21 cellular contexts compared by ENCODE assay signal in the genomic region with DNA sequence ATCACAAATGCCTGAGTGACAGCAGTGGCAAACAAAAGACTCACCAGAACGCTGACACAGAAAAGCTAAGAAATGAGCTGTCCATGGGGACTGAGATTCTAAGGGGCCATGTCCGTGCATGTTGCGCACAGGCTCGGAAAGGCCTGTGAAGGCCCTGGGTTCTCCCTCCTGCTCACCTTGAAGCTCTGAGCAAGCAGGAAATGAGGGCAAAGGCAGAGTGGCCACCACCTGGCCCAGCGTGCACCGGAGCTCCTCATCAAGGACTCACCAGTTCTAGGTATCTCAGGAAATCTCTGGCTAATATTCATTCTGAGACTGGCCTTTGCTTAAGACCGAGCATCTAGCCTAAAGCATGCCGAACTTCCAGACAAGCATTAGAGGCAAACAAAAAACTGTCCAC. TPM values are rescaled to one million over a fixed set of nuclear protein-coding genes. Genes with fewer than 3 reads are reported as not detected.
A peak's percentile ranks its signal among the peaks of the same experiment; 100 is the strongest.
DNase-seq lines count a peak whose midpoint lies in the region; ATAC-seq, FAIRE-seq and TF ChIP-seq lines count a peak whose summit lies in the region.
"Had no signal": no experiment of that assay in that cellular context is flagged by ENCODE, and none has a peak within 500 bp of the region (broad histone marks: within the 10 kb centered on the region; RNA-seq: fewer than 3 reads in every experiment).

No MANE protein-coding gene starts in this region.

- H3K36me3 ChIP-seq in cardiac muscle cell: no peaks in the 10 kb centered on the region
- peaks cover 0 to 16% (median 0%) of the 10 kb centered on the region in 9 donors for H3K36me3 ChIP-seq in heart left ventricle
- H3K36me3 ChIP-seq in GM12878 (ENCODE audit: control insufficient read depth in 2 of 2, insufficient read depth in 2 of 2, low read length in 1 of 2): peaks cover 0 to 3% of the 10 kb centered on the region in 2 experiments; a peak in 3 of 4 replicates
- no peaks in the 10 kb centered on the region for H3K36me3 ChIP-seq in mammary epithelial cell (ENCODE audit: insufficient read depth, low read length)

- TF ChIP-seq RAD21 in GM12878 (IDR thresholded peaks at IDR 0.05; ENCODE audit: insufficient read depth, low read depth, low read length): no peak

- no peaks in the 10 kb centered on the region for H3K9me3 Mint-ChIP-seq in neural crest cell

- CTCF ChIA-PET in GM12878 (lab: Yijun Ruan, JAX) (interaction anchor here (1.1 to 2.9 kb wide), 2 partner anchors 29 to 80 kb away, joined by 4 to 14 read pairs; no protein-coding TSS in a partner anchor), mammary epithelial cell (lab: Charles Lee; ENCODE audit: low non-redundant PET) (no interaction called here)

- RAD21 ChIA-PET in GM12878 (lab: Charles Lee; ENCODE audit: unreplicated experiment): interaction anchor here (0.9 to 3.7 kb wide), 3 partner anchors 14 to 80 kb away, joined by 3 to 57 read pairs (median 4); no protein-coding TSS in a partner anchor

- H3K27ac ChIP-seq in cardiac muscle cell (peak overlapping the region; percentile 73), heart left ventricle (no peak overlapping the region), GM12878 (ENCODE audit: control insufficient read depth, insufficient read depth) (no peak overlapping the region), mammary epithelial cell (ENCODE audit: insufficient read depth, low read depth, low read length) (no peak overlapping the region)
- H3K27ac ChIP-seq: 22Rv1 had no signal

- POLR2A ChIA-PET in GM12878 (lab: Charles Lee): interaction anchor here (1.7 kb wide), 1 partner anchor 11 kb away, joined by 4 read pairs; no protein-coding TSS in a partner anchor

- no peak for FAIRE-seq in GM12878 (lab: Jason Lieb, UNC)
- FAIRE-seq in frontal cortex (lab: Jason Lieb, UNC): no peak

- dilution Hi-C loops in mammary epithelial cell (cut with HindIII; ENCODE audit: low sequenced_read_pairs): no loop called here

- peak overlapping the region; percentile 54 for H3K27ac Mint-ChIP-seq in neural crest cell (ENCODE audit: unreplicated experiment)
- H3K27ac Mint-ChIP-seq: B cell had no signal

- no peak overlapping the region for H3K9ac ChIP-seq in GM12878 (ENCODE audit: control insufficient read depth, insufficient read depth, low read length)
- no peak overlapping the region for H3K9ac ChIP-seq in mammary epithelial cell (ENCODE audit: insufficient read depth, low read length)

- SMC1A ChIA-PET in GM12878 (lab: Charles Lee; ENCODE audit: uncharacterized antibody, unreplicated experiment): interaction anchor here (1.1 to 4.5 kb wide), 5 partner anchors 9 to 81 kb away, joined by 4 to 56 read pairs (median 11); no protein-coding TSS in a partner anchor

- peaks cover 17% of the 10 kb centered on the region for H3K36me3 Mint-ChIP-seq in neural crest cell (ENCODE audit: low read depth)

- no peaks in the 10 kb centered on the region for H3K79me2 ChIP-seq in GM12878 (ENCODE audit: control insufficient read depth, insufficient read depth, low read length)
- no peaks in the 10 kb centered on the region for H3K79me2 ChIP-seq in mammary epithelial cell (ENCODE audit: insufficient read depth, low read length)

- TF ChIP-seq CTCF in cardiac muscle cell (IDR thresholded peaks at IDR 0.05; ENCODE audit: low read depth, low read length) (no peak), heart left ventricle (IDR thresholded peaks at IDR 0.05) (no peak), GM12878 (IDR thresholded peaks at IDR 0.05 in 2 of 3, conservative IDR thresholded peaks at IDR 0.05 in 1 of 3; ENCODE audit: control insufficient read depth in 2 of 3, extremely low read depth in 1 of 3, insufficient read depth in 1 of 3, low read depth in 3 of 3, low read length in 3 of 3) (no peak), neural crest cell (conservative IDR thresholded peaks at IDR 0.05) (no peak), mammary epithelial cell (conservative IDR thresholded peaks at IDR 0.05 in 1 of 2, IDR thresholded peaks at IDR 0.05 in 1 of 2; ENCODE audit: extremely low read depth in 1 of 2, insufficient read depth in 1 of 2, low read depth in 1 of 2, low read length in 2 of 2) (no peak)

- no peak for TF ChIP-seq EP300 in GM12878 (IDR thresholded peaks at IDR 0.05; ENCODE audit: borderline replicate concordance in 1 of 2, control insufficient read depth in 1 of 2, low read depth in 2 of 2, low read length in 2 of 2)

- H3K9me3 ChIP-seq in cardiac muscle cell (ENCODE audit: low read depth) (no peaks in the 10 kb centered on the region), heart left ventricle (no peaks in the 10 kb centered on the region), GM12878 (replicated peaks; ENCODE audit: control insufficient read depth, insufficient read depth, low read length) (no peaks in the 10 kb centered on the region; the same call in 1 of the 3 replicates), mammary epithelial cell (replicated peaks; ENCODE audit: insufficient read depth, low read length) (no peaks in the 10 kb centered on the region)

- no TSS peak for BruUV-seq in GM12878 (replicated peaks; lab: Mats Ljungman, UMichigan)
- no TSS peak for BruUV-seq in mammary epithelial cell (replicated peaks; lab: Mats Ljungman, UMichigan)

- TF ChIP-seq POLR2A in heart left ventricle (IDR thresholded peaks at IDR 0.05) (no peak), GM12878 (IDR thresholded peaks at IDR 0.05; ENCODE audit: low read depth, low read length) (no peak)

- H3K4me1 Mint-ChIP-seq in neural crest cell: peaks cover 12% of the 10 kb centered on the region
- H3K4me1 Mint-ChIP-seq: B cell had no signal

- H3K4me2 ChIP-seq in GM12878 (ENCODE audit: control insufficient read depth, insufficient read depth): no peak overlapping the region
- no peak overlapping the region for H3K4me2 ChIP-seq in mammary epithelial cell (ENCODE audit: insufficient read depth, low read depth, low read length)

- in situ Hi-C loops in GM12878 (cut with MboI): no loop called here
- in situ Hi-C loops in mammary epithelial cell (cut with MboI; ENCODE audit: low sequenced_read_pairs in 2 of 2): no loop called here

- WGBS in heart left ventricle, 4 donors: 89 to 94% (median 92%) methylated on average over 8 of the region's 8 CpGs
- 88% methylated on average over 8 of the region's 8 CpGs for WGBS in GM12878 (ENCODE audit: insufficient coverage, insufficient replicate concordance, low lambda C conversion rate, missing lambda C conversion rate)
- 91% methylated on average over 7 of the region's 8 CpGs for WGBS in mammary epithelial cell (ENCODE audit: low coverage, missing lambda C conversion rate)

- no peak overlapping the region for H3K4me3 Mint-ChIP-seq in neural crest cell
- H3K4me3 Mint-ChIP-seq: B cell had no signal

- H3K4me3 ChIP-seq in cardiac muscle cell (no peak overlapping the region), heart left ventricle (no peak overlapping the region), GM12878 (no peak overlapping the region), mammary epithelial cell (replicated peaks in 1 of 3; ENCODE audit: insufficient read depth in 1 of 3, low read depth in 2 of 3, low read length in 3 of 3) (no peak overlapping the region)

- intact Hi-C loops in heart left ventricle (cut with DNase I): no loop called here
- intact Hi-C loops in GM12878 (cut with micrococcal nuclease; ENCODE audit: unreplicated experiment): loop anchor here (1.0 to 5.0 kb wide), 2 partner anchors 12 to 68 kb away; no protein-coding TSS in a partner anchor
- intact Hi-C loops in mammary epithelial cell (cut with micrococcal nuclease): no loop called here

- peak in 1 of 2 donors; percentile 27 for DNase-seq in cardiac muscle cell (ENCODE audit: low read depth in 1 of 2, low spot score in 1 of 2)
- DNase-seq in heart left ventricle: no peak
- no peak for DNase-seq in GM12878 (ENCODE audit: low read depth, low spot score)
- no peak for DNase-seq in neural crest cell (ENCODE audit: low read depth, low spot score)
- DNase-seq in frontal cortex (ENCODE audit: low spot score in 2 of 2): no peak
- DNase-seq in kidney tubule cell (ENCODE audit: low spot score): no peak
- no peak for DNase-seq in mammary epithelial cell
- DNase-seq: DMS53, GOT3, KG1, MM.1S, NCI-H2029, NCI-H446 treated with DMSO at 0.1 percent for 48 hours, NCI-H526, NCI-H82, RPMI8226, SHP77 had no signal

- H4K20me1 ChIP-seq in GM12878 (ENCODE audit: control insufficient read depth, insufficient read depth) (no peaks in the 10 kb centered on the region), mammary epithelial cell (ENCODE audit: insufficient read depth, low read length) (no peaks in the 10 kb centered on the region)

- ATAC-seq in heart left ventricle (no peak), GM12878 (no peak), GM21381 (IDR thresholded peaks at IDR 0.05; ENCODE audit: unreplicated experiment) (no peak)
- ATAC-seq: HCT116 had no signal

- H3K27me3 ChIP-seq in cardiac muscle cell (no peaks in the 10 kb centered on the region), heart left ventricle (no peaks in the 10 kb centered on the region), GM12878 (replicated peaks in 1 of 2; ENCODE audit: control insufficient read depth in 2 of 2, insufficient read depth in 2 of 2, low read length in 1 of 2) (no peaks in the 10 kb centered on the region), mammary epithelial cell (ENCODE audit: insufficient read depth, low read length) (no peaks in the 10 kb centered on the region)

- no peaks in the 10 kb centered on the region for H3K27me3 Mint-ChIP-seq in neural crest cell (ENCODE audit: low read depth)
- H3K27me3 Mint-ChIP-seq: B cell had no signal

- no peak overlapping the region for H2AFZ ChIP-seq in GM12878 (ENCODE audit: control insufficient read depth, low read depth, low read length)
- no peak overlapping the region for H2AFZ ChIP-seq in mammary epithelial cell (ENCODE audit: low read depth, low read length)

- H3K4me1 ChIP-seq in cardiac muscle cell (ENCODE audit: low read depth): peaks cover 13% of the 10 kb centered on the region
- H3K4me1 ChIP-seq in heart left ventricle: peaks cover 0 to 14% (median 10%) of the 10 kb centered on the region in 12 donors
- peaks cover 8% of the 10 kb centered on the region for H3K4me1 ChIP-seq in GM12878 (ENCODE audit: control insufficient read depth, insufficient read depth, low read length)
- H3K4me1 ChIP-seq in mammary epithelial cell (ENCODE audit: insufficient read depth, low read length): peaks cover 12% of the 10 kb centered on the region

RNA-seq across cellular contexts. Expression of gene MAD1L1, which starts 52.7 kb away (rescaled TPM):
- 56.2 and 70.6 TPM in 2 replicates for total RNA-seq in cardiac muscle cell
- polyA plus RNA-seq in cardiac muscle cell: 38.3 and 47.0 TPM in 2 replicates
- 10 to 100 TPM; 11.1 to 29.7 (median 19.3) TPM for total RNA-seq in heart left ventricle
- polyA plus RNA-seq in heart left ventricle: 10 to 100 TPM; 21.8 to 25.3 TPM
- total RNA-seq in GM12878 (2013; cell fraction: nucleolus; rRNA removed): 141 TPM in 2 replicates
- total RNA-seq in GM12878 (2014; rRNA removed): 70.5 and 75.7 TPM in 2 replicates
- total RNA-seq in GM12878 (2014; rRNA removed; fragmentation: Illumina TruSeq; extraction: Trizol): 17.1 and 18.7 TPM in 2 replicates
- 56.5 and 56.6 TPM in 2 replicates for total RNA-seq in GM12878 (2021)
- polyA plus RNA-seq in GM12878 (2011; ENCODE audit: low read depth): 20.3 TPM
- 18.6 and 33.4 TPM in 2 replicates for polyA plus RNA-seq in GM12878 (2011; rRNA removed)
- polyA plus RNA-seq in GM12878 (2011; cell fraction: cytosol; rRNA removed): 63.4 and 81.7 TPM in 2 replicates
- polyA plus RNA-seq in GM12878 (2011; cell fraction: nucleus; rRNA removed): 48.8 and 57.0 TPM in 2 replicates
- polyA plus RNA-seq in GM12878 (2012): 37.9 and 62.7 TPM in 2 replicates
- polyA plus RNA-seq in GM12878 (2014; fragmentation: Illumina TruSeq; extraction: Trizol): 2.4 and 8.1 TPM in 2 replicates
- polyA plus RNA-seq in GM12878 (2014; fragmentation: Nextera tagmentation; extraction: Ambion mirVana): 1 to 10 TPM; 2.2 to 5.1 TPM
- 43.2 and 63.4 TPM in 2 replicates for polyA plus RNA-seq in GM12878 (2014; rRNA removed)
- 10 to 100 TPM; 73.1 to 76.8 TPM for polyA plus RNA-seq in GM12878 (2016; fragmentation: Nextera tagmentation; extraction: Ambion mirVana)
- polyA minus RNA-seq in GM12878 (2011; rRNA and poly(A)+ RNA removed): 26.5 and 49.2 TPM in 2 replicates
- 29.7 and 31.5 TPM in 2 replicates for polyA minus RNA-seq in GM12878 (2011; cell fraction: cytosol; rRNA and poly(A)+ RNA removed)
- polyA minus RNA-seq in GM12878 (2011; cell fraction: nucleus; rRNA and poly(A)+ RNA removed): 23.5 and 35.1 TPM in 2 replicates
- total RNA-seq in neural crest cell: 49.7 and 53.8 TPM in 2 replicates
- total RNA-seq in frontal cortex: 37.1 TPM
- total RNA-seq in mammary epithelial cell: 10 to 100 TPM; 20.7 to 35.4 TPM
- 17.7 TPM for polyA plus RNA-seq in mammary epithelial cell
- polyA minus RNA-seq in mammary epithelial cell: 32.0 TPM
